ENCODE assay signal across 9 cellular contexts in the genomic region with DNA sequence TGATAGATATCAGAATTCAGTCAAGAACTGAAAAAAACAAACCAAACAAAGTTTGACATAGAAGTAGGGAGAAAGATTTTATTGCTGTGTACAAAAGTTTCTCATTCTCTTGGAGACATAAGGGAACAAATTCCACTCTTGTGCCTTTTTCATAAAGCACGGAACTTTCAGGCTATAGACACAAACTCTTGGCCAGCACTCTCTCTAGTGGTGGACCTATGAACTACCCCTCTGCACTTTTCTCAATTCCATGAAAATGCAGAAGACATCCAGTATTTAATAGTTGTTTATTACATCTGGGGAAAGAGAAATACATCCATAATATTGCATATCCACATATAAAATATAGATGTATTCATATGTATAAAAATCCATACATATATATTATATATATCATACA.
DNase-seq lines count a peak whose midpoint lies in the region; ATAC-seq and TF ChIP-seq lines count a peak whose summit lies in the region.
"Had no signal": no experiment of that assay in that cellular context is flagged by ENCODE, and none has a peak within 500 bp of the region (broad histone marks: within the 10 kb centered on the region; RNA-seq: fewer than 3 reads in every experiment).

No MANE protein-coding gene starts in this region.

- no peaks in the 10 kb centered on the region for H3K9me3 ChIP-seq in mammary epithelial cell (replicated peaks; ENCODE audit: insufficient read depth, low read length)
- H3K9me3 ChIP-seq in liver (ENCODE audit: control insufficient read depth in 4 of 4, low read length in 3 of 4) = no peaks in the 10 kb centered on the region

- H3K9ac ChIP-seq in mammary epithelial cell (ENCODE audit: insufficient read depth, low read length) (no peak overlapping the region), liver (ENCODE audit: low read depth in 1 of 2, low read length in 2 of 2) (no peak overlapping the region)

- DNase-seq in NCI-H187 treated with DMSO at 0.1 percent for 48 hours (lab: John Stamatoyannopoulos, UW) (peak; percentile 5), NCI-H187 (lab: John Stamatoyannopoulos, UW) (no peak), LoVo (ENCODE audit: low spot score) (peak; percentile 43), mammary epithelial cell (peak; percentile 43)

- H3K4me1 ChIP-seq in mammary epithelial cell (ENCODE audit: insufficient read depth, low read length) = peaks cover 7% of the 10 kb centered on the region
- H3K4me1 ChIP-seq in liver (ENCODE audit: control insufficient read depth in 4 of 4, insufficient read depth in 4 of 4, low read length in 3 of 4) = no peaks in the 10 kb centered on the region

- WGBS in mammary epithelial cell (ENCODE audit: low coverage, missing lambda C conversion rate) = 13% methylated on average over 1 of the region's 1 CpG
- WGBS in liver = 5% methylated on average over 1 of the region's 1 CpG

- H3K27me3 ChIP-seq in mammary epithelial cell (ENCODE audit: insufficient read depth, low read length) = no peaks in the 10 kb centered on the region
- peaks cover 0 to 2% (median 0%) of the 10 kb centered on the region in 4 donors for H3K27me3 ChIP-seq in liver (ENCODE audit: control insufficient read depth in 4 of 4, insufficient read depth in 4 of 4, low read length in 3 of 4)

- dilution Hi-C loops in mammary epithelial cell (cut with HindIII; ENCODE audit: low sequenced_read_pairs) = no loop called here

- CTCF ChIA-PET in mammary epithelial cell (lab: Charles Lee; ENCODE audit: low non-redundant PET) = no interaction called here

- H3K4me2 ChIP-seq in mammary epithelial cell (ENCODE audit: insufficient read depth, low read depth, low read length) = no peak overlapping the region

- in situ Hi-C loops in mammary epithelial cell (cut with MboI; ENCODE audit: low sequenced_read_pairs in 2 of 2) = loop anchor here (25.0 kb wide), 1 partner anchor 283 kb away; the partner anchor contains the start of gene HS3ST1 (in 2 of the 2)

- no peaks in the 10 kb centered on the region for H4K20me1 ChIP-seq in mammary epithelial cell (ENCODE audit: insufficient read depth, low read length)

- H3K79me2 ChIP-seq in mammary epithelial cell (ENCODE audit: insufficient read depth, low read length) = no peaks in the 10 kb centered on the region

- TF ChIP-seq RAD21 in liver (IDR thresholded peaks at IDR 0.05) = peak; percentile 77 to 84

- peak overlapping the region; percentile 69 for H2AFZ ChIP-seq in mammary epithelial cell (ENCODE audit: low read depth, low read length)

- H3K36me3 ChIP-seq in mammary epithelial cell (ENCODE audit: insufficient read depth, low read length) (no peaks in the 10 kb centered on the region), liver (ENCODE audit: control insufficient read depth in 4 of 4, insufficient read depth in 3 of 4, low read depth in 1 of 4, low read length in 3 of 4) (no peaks in the 10 kb centered on the region)

- TF ChIP-seq CTCF in mammary epithelial cell (conservative IDR thresholded peaks at IDR 0.05 in 1 of 2, IDR thresholded peaks at IDR 0.05 in 1 of 2; ENCODE audit: extremely low read depth in 1 of 2, insufficient read depth in 1 of 2, low read depth in 1 of 2, low read length in 2 of 2) (peak; percentile 89 to 95), liver (IDR thresholded peaks at IDR 0.05; ENCODE audit: low read depth, low read length, missing input control) (peak; percentile 72)

- no TSS peak for BruUV-seq in mammary epithelial cell (replicated peaks; lab: Mats Ljungman, UMichigan)

- peak overlapping the region; percentile 6 for H3K27ac ChIP-seq in mammary epithelial cell (ENCODE audit: insufficient read depth, low read depth, low read length)
- no peak overlapping the region for H3K27ac ChIP-seq in liver (ENCODE audit: low read depth in 1 of 2, low read length in 2 of 2)

- intact Hi-C loops in mammary epithelial cell (cut with micrococcal nuclease) = loop anchor here (1.0 to 2.0 kb wide), 6 partner anchors 21 to 1137 kb away; no protein-coding TSS in a partner anchor

- no peak for ATAC-seq in HG03097 (IDR thresholded peaks at IDR 0.05; ENCODE audit: low FRiP score, unreplicated experiment)
- no peak for ATAC-seq in GM21423 (IDR thresholded peaks at IDR 0.05; ENCODE audit: unreplicated experiment)
- no peak for ATAC-seq in HG03378 (IDR thresholded peaks at IDR 0.05; ENCODE audit: unreplicated experiment)
- ATAC-seq: naive thymus-derived CD4-positive, alpha-beta T cell had no signal

- H3K4me3 ChIP-seq in mammary epithelial cell (replicated peaks in 1 of 3; ENCODE audit: insufficient read depth in 1 of 3, low read depth in 2 of 3, low read length in 3 of 3) (no peak overlapping the region), liver (ENCODE audit: low read depth in 1 of 3, low read length in 3 of 3) (no peak overlapping the region)

TF ChIP-seq in liver, 16 proteins besides CTCF, POLR2A, EP300 and RAD21:
- no peak for TF ChIP-seq TAF1 (conservative IDR thresholded peaks at IDR 0.05)
- TF ChIP-seq MAX (IDR thresholded peaks at IDR 0.05) = no peak
- no peak for TF ChIP-seq GABPA (IDR thresholded peaks at IDR 0.05 in 1 of 2, conservative IDR thresholded peaks at IDR 0.05 in 1 of 2)
- no peak for TF ChIP-seq SP1 (IDR thresholded peaks at IDR 0.05)
- no peak for TF ChIP-seq HNF4A (conservative IDR thresholded peaks at IDR 0.05)
- TF ChIP-seq HNF4G (IDR thresholded peaks at IDR 0.05) = no peak
- TF ChIP-seq, protein P1, sequence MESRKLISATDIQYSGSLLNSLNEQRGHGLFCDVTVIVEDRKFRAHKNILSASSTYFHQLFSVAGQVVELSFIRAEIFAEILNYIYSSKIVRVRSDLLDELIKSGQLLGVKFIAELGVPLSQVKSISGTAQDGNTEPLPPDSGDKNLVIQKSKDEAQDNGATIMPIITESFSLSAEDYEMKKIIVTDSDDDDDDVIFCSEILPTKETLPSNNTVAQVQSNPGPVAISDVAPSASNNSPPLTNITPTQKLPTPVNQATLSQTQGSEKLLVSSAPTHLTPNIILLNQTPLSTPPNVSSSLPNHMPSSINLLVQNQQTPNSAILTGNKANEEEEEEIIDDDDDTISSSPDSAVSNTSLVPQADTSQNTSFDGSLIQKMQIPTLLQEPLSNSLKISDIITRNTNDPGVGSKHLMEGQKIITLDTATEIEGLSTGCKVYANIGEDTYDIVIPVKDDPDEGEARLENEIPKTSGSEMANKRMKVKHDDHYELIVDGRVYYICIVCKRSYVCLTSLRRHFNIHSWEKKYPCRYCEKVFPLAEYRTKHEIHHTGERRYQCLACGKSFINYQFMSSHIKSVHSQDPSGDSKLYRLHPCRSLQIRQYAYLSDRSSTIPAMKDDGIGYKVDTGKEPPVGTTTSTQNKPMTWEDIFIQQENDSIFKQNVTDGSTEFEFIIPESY (IDR thresholded peaks at IDR 0.05) = no peak
- TF ChIP-seq, protein P2, sequence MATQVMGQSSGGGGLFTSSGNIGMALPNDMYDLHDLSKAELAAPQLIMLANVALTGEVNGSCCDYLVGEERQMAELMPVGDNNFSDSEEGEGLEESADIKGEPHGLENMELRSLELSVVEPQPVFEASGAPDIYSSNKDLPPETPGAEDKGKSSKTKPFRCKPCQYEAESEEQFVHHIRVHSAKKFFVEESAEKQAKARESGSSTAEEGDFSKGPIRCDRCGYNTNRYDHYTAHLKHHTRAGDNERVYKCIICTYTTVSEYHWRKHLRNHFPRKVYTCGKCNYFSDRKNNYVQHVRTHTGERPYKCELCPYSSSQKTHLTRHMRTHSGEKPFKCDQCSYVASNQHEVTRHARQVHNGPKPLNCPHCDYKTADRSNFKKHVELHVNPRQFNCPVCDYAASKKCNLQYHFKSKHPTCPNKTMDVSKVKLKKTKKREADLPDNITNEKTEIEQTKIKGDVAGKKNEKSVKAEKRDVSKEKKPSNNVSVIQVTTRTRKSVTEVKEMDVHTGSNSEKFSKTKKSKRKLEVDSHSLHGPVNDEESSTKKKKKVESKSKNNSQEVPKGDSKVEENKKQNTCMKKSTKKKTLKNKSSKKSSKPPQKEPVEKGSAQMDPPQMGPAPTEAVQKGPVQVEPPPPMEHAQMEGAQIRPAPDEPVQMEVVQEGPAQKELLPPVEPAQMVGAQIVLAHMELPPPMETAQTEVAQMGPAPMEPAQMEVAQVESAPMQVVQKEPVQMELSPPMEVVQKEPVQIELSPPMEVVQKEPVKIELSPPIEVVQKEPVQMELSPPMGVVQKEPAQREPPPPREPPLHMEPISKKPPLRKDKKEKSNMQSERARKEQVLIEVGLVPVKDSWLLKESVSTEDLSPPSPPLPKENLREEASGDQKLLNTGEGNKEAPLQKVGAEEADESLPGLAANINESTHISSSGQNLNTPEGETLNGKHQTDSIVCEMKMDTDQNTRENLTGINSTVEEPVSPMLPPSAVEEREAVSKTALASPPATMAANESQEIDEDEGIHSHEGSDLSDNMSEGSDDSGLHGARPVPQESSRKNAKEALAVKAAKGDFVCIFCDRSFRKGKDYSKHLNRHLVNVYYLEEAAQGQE (IDR thresholded peaks at IDR 0.05) = no peak
- no peak for TF ChIP-seq RXRA (IDR thresholded peaks at IDR 0.05)
- TF ChIP-seq YY1 (IDR thresholded peaks at IDR 0.05) = no peak
- TF ChIP-seq, protein P3, sequence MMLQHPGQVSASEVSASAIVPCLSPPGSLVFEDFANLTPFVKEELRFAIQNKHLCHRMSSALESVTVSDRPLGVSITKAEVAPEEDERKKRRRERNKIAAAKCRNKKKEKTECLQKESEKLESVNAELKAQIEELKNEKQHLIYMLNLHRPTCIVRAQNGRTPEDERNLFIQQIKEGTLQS (IDR thresholded peaks at IDR 0.05) = no peak
- TF ChIP-seq FOXA1 (IDR thresholded peaks at IDR 0.05) = no peak
- TF ChIP-seq NR2F2 (IDR thresholded peaks at IDR 0.05) = no peak
- no peak for TF ChIP-seq FOXA2 (IDR thresholded peaks at IDR 0.05)

Comparison
In these comparisons a context has a peak if more than half of its experiments do, and no peak if none do; other contexts are left out.
1. DNase-seq: peak in NCI-H187 treated with DMSO at 0.1 percent for 48 hours (single experiment), LoVo (single experiment) and mammary epithelial cell (single experiment); none in NCI-H187 (0 of 2).